ENCODE assay signal across 8 cellular contexts in the genomic region with DNA sequence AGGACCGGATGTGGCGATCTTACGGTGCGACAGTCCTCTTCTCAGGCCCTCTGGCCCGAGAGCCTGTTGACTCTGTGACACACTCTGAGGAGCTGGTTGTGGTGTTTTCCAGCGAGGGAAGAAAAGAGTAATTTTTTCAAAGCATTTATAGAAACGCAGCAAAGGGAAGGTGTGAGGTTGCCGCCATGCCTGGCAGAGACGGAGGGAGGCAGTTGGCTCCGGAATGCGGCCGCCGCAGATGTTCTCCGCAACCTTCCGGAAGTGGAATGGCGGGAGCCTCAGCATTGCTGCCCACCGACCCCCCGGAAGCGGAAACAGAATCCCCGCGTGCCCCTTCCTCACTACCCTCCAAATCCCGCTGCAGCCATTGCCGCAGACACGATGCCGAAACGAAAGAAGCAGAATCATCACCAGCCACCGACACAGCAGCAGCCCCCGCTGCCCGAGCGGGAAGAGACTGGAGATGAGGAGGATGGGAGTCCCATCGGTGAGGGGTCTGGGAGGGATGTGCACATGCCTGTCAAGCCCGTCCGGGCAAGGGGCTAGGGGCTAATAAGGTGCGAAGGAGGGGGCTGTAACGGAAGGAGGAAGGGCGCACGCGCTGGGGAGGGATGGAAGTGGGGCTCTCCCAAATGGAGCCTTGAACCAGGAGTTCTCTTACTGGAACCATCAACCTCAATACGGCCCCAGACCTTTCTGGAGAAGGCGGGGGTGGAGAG. TPM values are rescaled to one million over a fixed set of nuclear protein-coding genes. Genes with fewer than 3 reads are reported as not detected.
A peak's percentile ranks its signal among the peaks of the same experiment; 100 is the strongest.
DNase-seq lines count a peak whose midpoint lies in the region; ATAC-seq and TF ChIP-seq lines count a peak whose summit lies in the region.

A gene with protein sequence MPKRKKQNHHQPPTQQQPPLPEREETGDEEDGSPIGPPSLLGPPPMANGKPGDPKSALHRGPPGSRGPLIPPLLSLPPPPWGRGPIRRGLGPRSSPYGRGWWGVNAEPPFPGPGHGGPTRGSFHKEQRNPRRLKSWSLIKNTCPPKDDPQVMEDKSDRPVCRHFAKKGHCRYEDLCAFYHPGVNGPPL (plus strand): TSS at position 332 of the 719 bp plus-strand sequence. CDS start 50 bp downstream, at position 382.

- peak within 1 kb of the TSS; percentile 80 for H3K4me2 ChIP-seq in GM23338

- H3K4me3 Mint-ChIP-seq in GM23338 (peak within 1 kb of the TSS; percentile 98), neural crest cell (peak within 1 kb of the TSS; percentile 93)

- H3K4me1 Mint-ChIP-seq in GM23338 (peaks cover 12% of the 10 kb centered on the region), neural crest cell (peaks cover 32% of the 10 kb centered on the region)

- DNase-seq in ELF-1 (ENCODE audit: low read depth, low spot score) (peak; percentile 95), GM23338 (ENCODE audit: low spot score) (peak; percentile 96), LHCN-M2 (ENCODE audit: low read depth) (peak; percentile 92), RPMI8226 (peak; percentile 94), fibroblast of the conjunctiva (ENCODE audit: low read depth) (peak; percentile 90), neural crest cell (ENCODE audit: low read depth, low spot score) (peak; percentile 81), substantia nigra (lab: John Stamatoyannopoulos, UW) (peak; percentile 70 to 98 (median 90))
- peak; percentile 72 for DNase-seq in activated T-helper 9 cell treated with anti-CD3 and anti-CD28 coated beads, Interleukin-2, amount 50 U/mL, for 16 hours (ENCODE audit: low read depth)

- H3F3A ChIP-seq in GM23338 (replicated peaks; ENCODE audit: low read depth): peaks cover 24% of the 10 kb centered on the region; the same call in 1 of the 2 replicates

- H3K9me3 Mint-ChIP-seq in GM23338 (peaks cover 3% of the 10 kb centered on the region; the same call in 1 of the 3 replicates), neural crest cell (no peaks in the 10 kb centered on the region)

- H3K36me3 ChIP-seq in GM23338 (ENCODE audit: insufficient read depth): no peaks in the 10 kb centered on the region

- H3K27me3 Mint-ChIP-seq in GM23338 (ENCODE audit: insufficient read depth, low read depth, poor library complexity) (peaks cover 22% of the 10 kb centered on the region), neural crest cell (ENCODE audit: low read depth) (no peaks in the 10 kb centered on the region)

- no peaks in the 10 kb centered on the region for H3K27me3 ChIP-seq in GM23338 (ENCODE audit: insufficient read depth)

- peaks cover 26% of the 10 kb centered on the region for H4K20me1 ChIP-seq in GM23338 (replicated peaks; ENCODE audit: insufficient read depth)

- peak within 1 kb of the TSS; percentile 98 for H2AFZ ChIP-seq in GM23338

- H3K4me3 ChIP-seq in GM23338: peak within 1 kb of the TSS; percentile 65

- peaks cover 55% of the 10 kb centered on the region for H3K36me3 Mint-ChIP-seq in GM23338 (ENCODE audit: low read depth)
- peaks cover 2% of the 10 kb centered on the region for H3K36me3 Mint-ChIP-seq in neural crest cell (ENCODE audit: low read depth)

- H3K27ac Mint-ChIP-seq in GM23338 (peak within 1 kb of the TSS; percentile 98), neural crest cell (ENCODE audit: unreplicated experiment) (peak within 1 kb of the TSS; percentile 100)

- peak within 1 kb of the TSS; percentile 94 for H3K27ac ChIP-seq in GM23338 (ENCODE audit: low read depth)
- peak within 1 kb of the TSS; percentile 95 for H3K27ac ChIP-seq in substantia nigra (ENCODE audit: low read depth, low read length, poor library complexity, severe bottlenecking)

- ATAC-seq in GM23338: peak; percentile 70

- H3K4me1 ChIP-seq in GM23338 (ENCODE audit: insufficient read depth): peaks cover 9% of the 10 kb centered on the region; the same call in 1 of the 2 replicates

- no peaks in the 10 kb centered on the region for H3K9me2 ChIP-seq in GM23338 (ENCODE audit: insufficient read depth)

- peaks cover 46% of the 10 kb centered on the region for H3K79me2 ChIP-seq in GM23338 (replicated peaks; ENCODE audit: insufficient read depth)

- no peak for TF ChIP-seq CTCF in GM23338 (conservative IDR thresholded peaks at IDR 0.05; ENCODE audit: low read depth in 2 of 2)
- TF ChIP-seq CTCF in neural crest cell (conservative IDR thresholded peaks at IDR 0.05): no peak

TF ChIP-seq in GM23338, 12 proteins besides CTCF, POLR2A, EP300 and RAD21:
- TF ChIP-seq, protein P1, sequence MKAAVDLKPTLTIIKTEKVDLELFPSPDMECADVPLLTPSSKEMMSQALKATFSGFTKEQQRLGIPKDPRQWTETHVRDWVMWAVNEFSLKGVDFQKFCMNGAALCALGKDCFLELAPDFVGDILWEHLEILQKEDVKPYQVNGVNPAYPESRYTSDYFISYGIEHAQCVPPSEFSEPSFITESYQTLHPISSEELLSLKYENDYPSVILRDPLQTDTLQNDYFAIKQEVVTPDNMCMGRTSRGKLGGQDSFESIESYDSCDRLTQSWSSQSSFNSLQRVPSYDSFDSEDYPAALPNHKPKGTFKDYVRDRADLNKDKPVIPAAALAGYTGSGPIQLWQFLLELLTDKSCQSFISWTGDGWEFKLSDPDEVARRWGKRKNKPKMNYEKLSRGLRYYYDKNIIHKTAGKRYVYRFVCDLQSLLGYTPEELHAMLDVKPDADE (IDR thresholded peaks at IDR 0.05): peak; percentile 77
- TF ChIP-seq EZH2 (IDR thresholded peaks at IDR 0.05; ENCODE audit: low read depth, unreplicated experiment) (no peak), JUNB (IDR thresholded peaks at IDR 0.05; ENCODE audit: unreplicated experiment) (no peak), STAT1 (IDR thresholded peaks at IDR 0.05; ENCODE audit: unreplicated experiment) (no peak), EZH2phosphoT487 (IDR thresholded peaks at IDR 0.05; ENCODE audit: unreplicated experiment) (no peak), POLR2AphosphoS5 (IDR thresholded peaks at IDR 0.05; ENCODE audit: low read depth) (peak; percentile 95), CREB1 (CRISPR knock-in tag; IDR thresholded peaks at IDR 0.05; ENCODE audit: low read depth) (peak; percentile 95), ZNF331 (CRISPR knock-in tag; IDR thresholded peaks at IDR 0.05; ENCODE audit: low read depth) (no peak)

RNA-seq across cellular contexts. Expression of the gene that starts here (rescaled TPM):
- total RNA-seq in GM23338 (2014; rRNA removed; shearing (Covaris generic)): 7.5 and 15.2 TPM in 2 replicates
- polyA plus RNA-seq in GM23338 (2016; fragmentation: Nextera tagmentation; extraction: Ambion mirVana): 8.2 and 10.9 TPM in 2 replicates
- total RNA-seq in LHCN-M2 (2014; rRNA removed): 9.6 and 13.7 TPM in 2 replicates
- polyA plus RNA-seq in LHCN-M2 (2012): 9.1 TPM
- total RNA-seq in neural crest cell: 41.4 and 41.5 TPM in 2 replicates

Comparison
In these comparisons a context has a peak if more than half of its experiments do, and no peak if none do; other contexts are left out.
1. Peak in every context shown above with its lines: DNase-seq, ATAC-seq, H3K4me3 ChIP-seq and H3K27ac ChIP-seq.